24 cellular contexts compared by ENCODE assay signal in genomic region chr20:278181-278580, GRCh38. TPM values are rescaled to one million over a fixed set of nuclear protein-coding genes. Genes with fewer than 3 reads are reported as not detected.
"Had no signal": no experiment of that assay in that cellular context is flagged by ENCODE, and none has a peak within 500 bp of the region (broad histone marks: within the 10 kb centered on the region; RNA-seq: fewer than 3 reads in every experiment).

No MANE protein-coding gene starts in this region.

- H3K4me1 Mint-ChIP-seq: nephron; stimulated activated effector memory CD8-positive, alpha-beta T cell treated with anti-CD3 and anti-CD28 coated beads, Interleukin-12 subunit alpha, Interleukin-12 subunit beta, amount 100 ng/mL, for 72 hours had no signal

- H3K36me3 Mint-ChIP-seq: stimulated activated effector memory CD8-positive, alpha-beta T cell treated with anti-CD3 and anti-CD28 coated beads, Interleukin-12 subunit alpha, Interleukin-12 subunit beta, amount 100 ng/mL, for 72 hours had no signal

- DNase-seq: activated CD4-positive, alpha-beta T cell treated with anti-CD3 and anti-CD28 coated beads, Interleukin-2, amount 50 U/mL, for 1 hour; effector memory CD8-positive, alpha-beta T cell; foreskin keratinocyte; midbrain; nucleus accumbens; stimulated activated CD4-positive, alpha-beta T cell treated with anti-CD3 and anti-CD28 coated beads, Interleukin-15, amount 100 ng/mL, for 24 hours; stimulated activated CD4-positive, alpha-beta T cell treated with anti-CD3 and anti-CD28 coated beads, Interleukin-4, amount 100 ng/mL, for 24 hours; T1000 had no signal

- H3K27me3 ChIP-seq: hepatocyte, right atrium auricular region, upper lobe of left lung had no signal

- H3K27ac Mint-ChIP-seq: activated naive CD8-positive, alpha-beta T cell; nephron; progenitor cell of endocrine pancreas; stimulated activated effector memory CD8-positive, alpha-beta T cell treated with anti-CD3 and anti-CD28 coated beads, Interleukin-12 subunit alpha, Interleukin-12 subunit beta, amount 100 ng/mL, for 72 hours had no signal

- H3K4me3 Mint-ChIP-seq: activated naive CD8-positive, alpha-beta T cell; effector memory CD8-positive, alpha-beta T cell; nephron; stimulated activated effector memory CD8-positive, alpha-beta T cell treated with anti-CD3 and anti-CD28 coated beads, Interleukin-12 subunit alpha, Interleukin-12 subunit beta, amount 100 ng/mL, for 72 hours had no signal

- H3K27me3 Mint-ChIP-seq: activated naive CD8-positive, alpha-beta T cell; effector memory CD8-positive, alpha-beta T cell; progenitor cell of endocrine pancreas had no signal

- H3K4me3 ChIP-seq: hepatocyte, lung, right atrium auricular region, thoracic aorta, upper lobe of left lung had no signal

- H3K9me3 ChIP-seq: right atrium auricular region, thoracic aorta, upper lobe of left lung had no signal

- H3K9me3 Mint-ChIP-seq: nephron; stimulated activated effector memory CD8-positive, alpha-beta T cell treated with anti-CD3 and anti-CD28 coated beads, Interleukin-12 subunit alpha, Interleukin-12 subunit beta, amount 100 ng/mL, for 72 hours had no signal

- ATAC-seq: activated CD4-positive, CD25-positive, alpha-beta regulatory T cell treated with anti-CD3 and anti-CD28 coated beads, Interleukin-2, amount 50 U/mL, for 24 hours; effector memory CD8-positive, alpha-beta T cell; stimulated activated effector memory CD8-positive, alpha-beta T cell treated with anti-CD3 and anti-CD28 coated beads, Interleukin-12 subunit alpha, Interleukin-12 subunit beta, amount 100 ng/mL, for 72 hours had no signal

- H3K27ac ChIP-seq: epithelial cell of prostate, foreskin keratinocyte, hepatocyte, right atrium auricular region, skin epidermis, thoracic aorta, upper lobe of left lung had no signal

- H3K4me1 ChIP-seq: foreskin keratinocyte, right atrium auricular region, upper lobe of left lung had no signal

RNA-seq across cellular contexts. Expression of gene DEFB132, which starts 20.7 kb away (rescaled TPM):
- total RNA-seq: dermis blood vessel endothelial cell; fibroblast of lung; foreskin keratinocyte; hepatocyte; lung; progenitor cell of endocrine pancreas; right atrium auricular region; T-helper 1 cell treated with Interleukin-12 subunit alpha and Interleukin-12 subunit beta and Interleukin-4 antibody, amounts not matched to agents 30 ng/mL and 1 ng/mL, for 36 hours; thoracic aorta; upper lobe of left lung had no signal
- polyA plus RNA-seq: fibroblast of lung, foreskin keratinocyte, hepatocyte, lung had no signal

RNA-seq across cellular contexts. Expression of gene DEFB129, which starts 51.1 kb away (rescaled TPM):
- total RNA-seq: dermis blood vessel endothelial cell; fibroblast of lung; foreskin keratinocyte; hepatocyte; left cardiac atrium; lung; progenitor cell of endocrine pancreas; right atrium auricular region; T-helper 1 cell treated with Interleukin-12 subunit alpha and Interleukin-12 subunit beta and Interleukin-4 antibody, amounts not matched to agents 30 ng/mL and 1 ng/mL, for 36 hours; thoracic aorta; upper lobe of left lung had no signal
- polyA plus RNA-seq: fibroblast of lung, foreskin keratinocyte, hepatocyte, lung had no signal
